In the genomic region with DNA sequence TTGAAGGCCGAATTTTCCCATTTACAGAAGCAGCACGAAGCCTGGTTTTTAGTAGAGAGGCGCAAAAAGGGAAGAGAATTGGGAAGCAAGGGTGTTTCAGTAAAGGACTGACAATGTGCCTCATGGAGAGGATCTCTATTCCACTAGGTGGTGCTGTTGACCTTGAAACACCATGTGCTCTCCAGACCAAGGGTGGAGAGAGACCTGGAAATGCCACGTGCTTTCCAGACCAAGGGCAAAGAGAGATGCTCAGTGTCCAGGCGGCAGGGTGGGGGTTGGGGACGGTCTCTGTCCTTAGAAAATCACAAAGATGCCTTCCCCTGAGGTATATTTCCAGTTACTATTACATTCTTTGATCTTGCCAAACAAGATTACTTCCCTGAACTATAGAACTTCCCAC, we compare ENCODE assay signal across 1 cellular context.
TF ChIP-seq lines count a peak whose summit lies in the region.

No MANE protein-coding gene starts in this region.

TF ChIP-seq in H1, 55 proteins besides CTCF, POLR2A, EP300 and RAD21 (continued from another document):
- TF ChIP-seq, protein P1, sequence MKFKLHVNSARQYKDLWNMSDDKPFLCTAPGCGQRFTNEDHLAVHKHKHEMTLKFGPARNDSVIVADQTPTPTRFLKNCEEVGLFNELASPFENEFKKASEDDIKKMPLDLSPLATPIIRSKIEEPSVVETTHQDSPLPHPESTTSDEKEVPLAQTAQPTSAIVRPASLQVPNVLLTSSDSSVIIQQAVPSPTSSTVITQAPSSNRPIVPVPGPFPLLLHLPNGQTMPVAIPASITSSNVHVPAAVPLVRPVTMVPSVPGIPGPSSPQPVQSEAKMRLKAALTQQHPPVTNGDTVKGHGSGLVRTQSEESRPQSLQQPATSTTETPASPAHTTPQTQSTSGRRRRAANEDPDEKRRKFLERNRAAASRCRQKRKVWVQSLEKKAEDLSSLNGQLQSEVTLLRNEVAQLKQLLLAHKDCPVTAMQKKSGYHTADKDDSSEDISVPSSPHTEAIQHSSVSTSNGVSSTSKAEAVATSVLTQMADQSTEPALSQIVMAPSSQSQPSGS (IDR thresholded peaks at IDR 0.05; ENCODE audit: low read length) = no peak
- TF ChIP-seq CHD2 (IDR thresholded peaks at IDR 0.05; ENCODE audit: low read length) (no peak), CREB1 (IDR thresholded peaks at IDR 0.05) (no peak), KDM1A (IDR thresholded peaks at IDR 0.05; ENCODE audit: borderline replicate concordance, low read length) (no peak), JUND (IDR thresholded peaks at IDR 0.05; ENCODE audit: low read length) (no peak), POU5F1 (IDR thresholded peaks at IDR 0.05; ENCODE audit: low read depth, low read length) (no peak), POLR2AphosphoS5 (IDR thresholded peaks at IDR 0.05; ENCODE audit: low read depth, low read length) (no peak), CBX8 (IDR thresholded peaks at IDR 0.05; ENCODE audit: borderline replicate concordance, low read depth, low read length) (no peak), SAP30 (IDR thresholded peaks at IDR 0.05; ENCODE audit: insufficient read depth, insufficient replicate concordance, low read length) (no peak), TAF1 (IDR thresholded peaks at IDR 0.05; ENCODE audit: low read depth, low read length) (no peak), SRF (IDR thresholded peaks at IDR 0.05; ENCODE audit: low read depth, low read length) (no peak), TBP (IDR thresholded peaks at IDR 0.05; ENCODE audit: low read depth, low read length) (no peak), NANOG (IDR thresholded peaks at IDR 0.05; ENCODE audit: insufficient read depth, low read depth, low read length, poor library complexity, severe bottlenecking) (no peak), SP1 (IDR thresholded peaks at IDR 0.05; ENCODE audit: low read depth, low read length) (no peak), BACH1 (IDR thresholded peaks at IDR 0.05; ENCODE audit: low read length) (no peak), EZH2 (IDR thresholded peaks at IDR 0.05; ENCODE audit: low read depth, low read length, severe bottlenecking) (no peak), HDAC2 (IDR thresholded peaks at IDR 0.05; ENCODE audit: borderline replicate concordance in 1 of 2, low read depth in 2 of 2, low read length in 2 of 2) (no peak), ZNF274 (IDR thresholded peaks at IDR 0.05; ENCODE audit: borderline replicate concordance, extremely low read depth, low read length) (no peak), TCF12 (IDR thresholded peaks at IDR 0.05; ENCODE audit: low read depth, low read length) (0 out of 2 replicates have a peak, but pooled peaks have one; percentile 27), RFX5 (IDR thresholded peaks at IDR 0.05; ENCODE audit: borderline replicate concordance, low read depth, low read length) (no peak), HDAC6 (IDR thresholded peaks at IDR 0.05; ENCODE audit: low read depth, low read length) (no peak), MAFK (IDR thresholded peaks at IDR 0.05; ENCODE audit: low read depth, low read length) (no peak), CEBPB (IDR thresholded peaks at IDR 0.05; ENCODE audit: low read depth, low read length) (no peak), ASH2L (IDR thresholded peaks at IDR 0.05; ENCODE audit: low read length) (no peak), SP4 (IDR thresholded peaks at IDR 0.05; ENCODE audit: low read length) (no peak), SUZ12 (IDR thresholded peaks at IDR 0.05; ENCODE audit: low read length) (no peak)
- TF ChIP-seq, protein P2, sequence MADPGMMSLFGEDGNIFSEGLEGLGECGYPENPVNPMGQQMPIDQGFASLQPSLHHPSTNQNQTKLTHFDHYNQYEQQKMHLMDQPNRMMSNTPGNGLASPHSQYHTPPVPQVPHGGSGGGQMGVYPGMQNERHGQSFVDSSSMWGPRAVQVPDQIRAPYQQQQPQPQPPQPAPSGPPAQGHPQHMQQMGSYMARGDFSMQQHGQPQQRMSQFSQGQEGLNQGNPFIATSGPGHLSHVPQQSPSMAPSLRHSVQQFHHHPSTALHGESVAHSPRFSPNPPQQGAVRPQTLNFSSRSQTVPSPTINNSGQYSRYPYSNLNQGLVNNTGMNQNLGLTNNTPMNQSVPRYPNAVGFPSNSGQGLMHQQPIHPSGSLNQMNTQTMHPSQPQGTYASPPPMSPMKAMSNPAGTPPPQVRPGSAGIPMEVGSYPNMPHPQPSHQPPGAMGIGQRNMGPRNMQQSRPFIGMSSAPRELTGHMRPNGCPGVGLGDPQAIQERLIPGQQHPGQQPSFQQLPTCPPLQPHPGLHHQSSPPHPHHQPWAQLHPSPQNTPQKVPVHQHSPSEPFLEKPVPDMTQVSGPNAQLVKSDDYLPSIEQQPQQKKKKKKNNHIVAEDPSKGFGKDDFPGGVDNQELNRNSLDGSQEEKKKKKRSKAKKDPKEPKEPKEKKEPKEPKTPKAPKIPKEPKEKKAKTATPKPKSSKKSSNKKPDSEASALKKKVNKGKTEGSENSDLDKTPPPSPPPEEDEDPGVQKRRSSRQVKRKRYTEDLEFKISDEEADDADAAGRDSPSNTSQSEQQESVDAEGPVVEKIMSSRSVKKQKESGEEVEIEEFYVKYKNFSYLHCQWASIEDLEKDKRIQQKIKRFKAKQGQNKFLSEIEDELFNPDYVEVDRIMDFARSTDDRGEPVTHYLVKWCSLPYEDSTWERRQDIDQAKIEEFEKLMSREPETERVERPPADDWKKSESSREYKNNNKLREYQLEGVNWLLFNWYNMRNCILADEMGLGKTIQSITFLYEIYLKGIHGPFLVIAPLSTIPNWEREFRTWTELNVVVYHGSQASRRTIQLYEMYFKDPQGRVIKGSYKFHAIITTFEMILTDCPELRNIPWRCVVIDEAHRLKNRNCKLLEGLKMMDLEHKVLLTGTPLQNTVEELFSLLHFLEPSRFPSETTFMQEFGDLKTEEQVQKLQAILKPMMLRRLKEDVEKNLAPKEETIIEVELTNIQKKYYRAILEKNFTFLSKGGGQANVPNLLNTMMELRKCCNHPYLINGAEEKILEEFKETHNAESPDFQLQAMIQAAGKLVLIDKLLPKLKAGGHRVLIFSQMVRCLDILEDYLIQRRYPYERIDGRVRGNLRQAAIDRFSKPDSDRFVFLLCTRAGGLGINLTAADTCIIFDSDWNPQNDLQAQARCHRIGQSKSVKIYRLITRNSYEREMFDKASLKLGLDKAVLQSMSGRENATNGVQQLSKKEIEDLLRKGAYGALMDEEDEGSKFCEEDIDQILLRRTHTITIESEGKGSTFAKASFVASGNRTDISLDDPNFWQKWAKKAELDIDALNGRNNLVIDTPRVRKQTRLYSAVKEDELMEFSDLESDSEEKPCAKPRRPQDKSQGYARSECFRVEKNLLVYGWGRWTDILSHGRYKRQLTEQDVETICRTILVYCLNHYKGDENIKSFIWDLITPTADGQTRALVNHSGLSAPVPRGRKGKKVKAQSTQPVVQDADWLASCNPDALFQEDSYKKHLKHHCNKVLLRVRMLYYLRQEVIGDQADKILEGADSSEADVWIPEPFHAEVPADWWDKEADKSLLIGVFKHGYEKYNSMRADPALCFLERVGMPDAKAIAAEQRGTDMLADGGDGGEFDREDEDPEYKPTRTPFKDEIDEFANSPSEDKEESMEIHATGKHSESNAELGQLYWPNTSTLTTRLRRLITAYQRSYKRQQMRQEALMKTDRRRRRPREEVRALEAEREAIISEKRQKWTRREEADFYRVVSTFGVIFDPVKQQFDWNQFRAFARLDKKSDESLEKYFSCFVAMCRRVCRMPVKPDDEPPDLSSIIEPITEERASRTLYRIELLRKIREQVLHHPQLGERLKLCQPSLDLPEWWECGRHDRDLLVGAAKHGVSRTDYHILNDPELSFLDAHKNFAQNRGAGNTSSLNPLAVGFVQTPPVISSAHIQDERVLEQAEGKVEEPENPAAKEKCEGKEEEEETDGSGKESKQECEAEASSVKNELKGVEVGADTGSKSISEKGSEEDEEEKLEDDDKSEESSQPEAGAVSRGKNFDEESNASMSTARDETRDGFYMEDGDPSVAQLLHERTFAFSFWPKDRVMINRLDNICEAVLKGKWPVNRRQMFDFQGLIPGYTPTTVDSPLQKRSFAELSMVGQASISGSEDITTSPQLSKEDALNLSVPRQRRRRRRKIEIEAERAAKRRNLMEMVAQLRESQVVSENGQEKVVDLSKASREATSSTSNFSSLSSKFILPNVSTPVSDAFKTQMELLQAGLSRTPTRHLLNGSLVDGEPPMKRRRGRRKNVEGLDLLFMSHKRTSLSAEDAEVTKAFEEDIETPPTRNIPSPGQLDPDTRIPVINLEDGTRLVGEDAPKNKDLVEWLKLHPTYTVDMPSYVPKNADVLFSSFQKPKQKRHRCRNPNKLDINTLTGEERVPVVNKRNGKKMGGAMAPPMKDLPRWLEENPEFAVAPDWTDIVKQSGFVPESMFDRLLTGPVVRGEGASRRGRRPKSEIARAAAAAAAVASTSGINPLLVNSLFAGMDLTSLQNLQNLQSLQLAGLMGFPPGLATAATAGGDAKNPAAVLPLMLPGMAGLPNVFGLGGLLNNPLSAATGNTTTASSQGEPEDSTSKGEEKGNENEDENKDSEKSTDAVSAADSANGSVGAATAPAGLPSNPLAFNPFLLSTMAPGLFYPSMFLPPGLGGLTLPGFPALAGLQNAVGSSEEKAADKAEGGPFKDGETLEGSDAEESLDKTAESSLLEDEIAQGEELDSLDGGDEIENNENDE (IDR thresholded peaks at IDR 0.05; ENCODE audit: insufficient replicate concordance, low read length) = no peak
- TF ChIP-seq, protein P3, sequence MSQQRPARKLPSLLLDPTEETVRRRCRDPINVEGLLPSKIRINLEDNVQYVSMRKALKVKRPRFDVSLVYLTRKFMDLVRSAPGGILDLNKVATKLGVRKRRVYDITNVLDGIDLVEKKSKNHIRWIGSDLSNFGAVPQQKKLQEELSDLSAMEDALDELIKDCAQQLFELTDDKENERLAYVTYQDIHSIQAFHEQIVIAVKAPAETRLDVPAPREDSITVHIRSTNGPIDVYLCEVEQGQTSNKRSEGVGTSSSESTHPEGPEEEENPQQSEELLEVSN (IDR thresholded peaks at IDR 0.05) = peak; percentile 83
- TF ChIP-seq, protein P4, sequence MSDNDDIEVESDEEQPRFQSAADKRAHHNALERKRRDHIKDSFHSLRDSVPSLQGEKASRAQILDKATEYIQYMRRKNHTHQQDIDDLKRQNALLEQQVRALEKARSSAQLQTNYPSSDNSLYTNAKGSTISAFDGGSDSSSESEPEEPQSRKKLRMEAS (IDR thresholded peaks at IDR 0.05) = peak; percentile 97
